In the genomic region with DNA sequence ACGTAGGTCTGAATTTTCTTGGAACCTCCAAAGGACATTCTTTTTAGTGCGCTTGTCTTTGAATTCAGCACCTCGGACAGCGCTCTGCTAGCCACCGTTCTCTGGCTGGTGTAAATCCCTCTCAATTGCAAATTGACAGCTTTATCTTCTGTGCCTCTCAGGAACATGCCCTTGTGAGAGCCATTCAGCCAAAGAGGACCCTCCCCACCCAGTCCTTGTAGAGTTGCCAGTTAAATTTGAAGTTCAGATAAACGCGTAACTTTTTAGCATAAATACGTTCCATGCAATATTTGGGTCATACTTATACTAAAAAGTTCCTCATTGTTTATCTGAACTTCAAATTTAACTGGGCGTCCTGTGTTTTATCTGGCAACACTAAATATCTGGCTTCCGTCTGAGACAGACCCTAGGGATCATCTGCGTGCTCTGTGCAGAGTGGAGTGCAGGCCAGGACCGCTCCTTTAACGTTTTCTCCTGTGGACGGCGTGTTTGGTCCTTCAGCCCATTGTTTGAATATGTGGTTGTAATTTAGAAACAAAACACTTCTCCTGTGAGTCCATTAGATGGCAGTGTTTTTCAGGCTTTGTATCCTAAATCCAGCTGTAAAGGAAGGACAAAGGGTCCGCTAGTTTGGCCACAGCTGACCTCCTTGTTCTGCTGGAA, we compare ENCODE assay signal across 8 cellular contexts. TPM values are rescaled to one million over a fixed set of nuclear protein-coding genes. Genes with fewer than 3 reads are reported as not detected.
DNase-seq lines count a peak whose midpoint lies in the region; ATAC-seq and TF ChIP-seq lines count a peak whose summit lies in the region.

No MANE protein-coding gene starts in this region.

- H3K9me3 ChIP-seq in Loucy (ENCODE audit: insufficient read depth, low read depth, low read length): no peaks in the 10 kb centered on the region

- no peaks in the 10 kb centered on the region for H3K27me3 ChIP-seq in Loucy (ENCODE audit: insufficient read depth, low read length, poor library complexity, severe bottlenecking)

- in situ Hi-C loops in G401 (cut with HindIII; ENCODE audit: low sequenced_read_pairs) (no loop called here), T47D (cut with HindIII; ENCODE audit: low pct_unique_long_range_greater_than_20kb, low sequenced_read_pairs) (no loop called here)

- no peaks in the 10 kb centered on the region for H3K9me2 ChIP-seq in Loucy (replicated peaks; ENCODE audit: low read depth, low read length)

- no peak overlapping the region for H3K4me2 ChIP-seq in Loucy (ENCODE audit: low read depth, low read length, poor library complexity, severe bottlenecking)

- peaks cover 80% of the 10 kb centered on the region for H4K20me1 ChIP-seq in Loucy (ENCODE audit: insufficient read depth, low read length, poor library complexity, severe bottlenecking)

- DNase-seq in G401 (ENCODE audit: low spot score) (peak; percentile 75), T47D (ENCODE audit: low read depth in 1 of 2, low spot score in 1 of 2) (peak; percentile 71 to 76), iPS-NIHi7 (ENCODE audit: extremely low spot score) (peak; percentile 89)
- peak; percentile 41 for DNase-seq in stimulated activated CD4-positive, alpha-beta T cell treated with anti-CD3 and anti-CD28 coated beads, Interleukin-4, amount 100 ng/mL, for 1 hour
- no peak for DNase-seq in activated CD4-positive, CD25-positive, alpha-beta regulatory T cell treated with anti-CD3 and anti-CD28 coated beads, Interleukin-2, amount 50 U/mL, for 72 hours

- peak; percentile 49 for TF ChIP-seq CTCF in Loucy (conservative IDR thresholded peaks at IDR 0.05; ENCODE audit: low read length)

- no peaks in the 10 kb centered on the region for H3F3A ChIP-seq in Loucy (ENCODE audit: low read depth)

- H3K36me3 ChIP-seq in Loucy (ENCODE audit: insufficient read depth, low read length): peaks cover 64% of the 10 kb centered on the region; the same call in 1 of the 2 replicates

- H3K79me2 ChIP-seq in Loucy (ENCODE audit: insufficient read depth, low read length): peaks cover 22% of the 10 kb centered on the region; the same call in 1 of the 2 replicates

- peaks cover 11% of the 10 kb centered on the region for H3K4me1 ChIP-seq in Loucy (ENCODE audit: insufficient read depth, low read length, poor library complexity, severe bottlenecking)

- no peak overlapping the region for H3K9ac ChIP-seq in Loucy (ENCODE audit: low read depth, low read length, poor library complexity, severe bottlenecking)

- H2AFZ ChIP-seq in Loucy (ENCODE audit: low read length): no peak overlapping the region

- ATAC-seq in SK-N-SH treated with all-trans-retinoic acid at 6 μM for 48 hours (peak; percentile 78), HG03442 (IDR thresholded peaks at IDR 0.05; ENCODE audit: unreplicated experiment) (no peak)

- no peak overlapping the region for H3K4me3 ChIP-seq in Loucy (ENCODE audit: low read length, poor library complexity, severe bottlenecking)

TF ChIP-seq in SK-N-SH treated with all-trans-retinoic acid at 6 μM for 48 hours, 23 proteins besides CTCF, POLR2A, EP300 and RAD21:
- TF ChIP-seq ZNF70 (CRISPR knock-in tag; IDR thresholded peaks at IDR 0.05): no peak
- no peak for TF ChIP-seq ZNF8 (CRISPR knock-in tag; IDR thresholded peaks at IDR 0.05)
- TF ChIP-seq TOX (CRISPR knock-in tag; IDR thresholded peaks at IDR 0.05; ENCODE audit: borderline replicate concordance): no peak
- TF ChIP-seq TCF4 (CRISPR knock-in tag; IDR thresholded peaks at IDR 0.05; ENCODE audit: borderline replicate concordance): no peak
- TF ChIP-seq SNAI2 (CRISPR knock-in tag; IDR thresholded peaks at IDR 0.05): peak; percentile 79; the same call in 1 of the 2 replicates
- TF ChIP-seq ZFP30 (CRISPR knock-in tag; IDR thresholded peaks at IDR 0.05): no peak
- TF ChIP-seq OSR1 (CRISPR knock-in tag; IDR thresholded peaks at IDR 0.05): no peak
- TF ChIP-seq ZFP3 (CRISPR knock-in tag; IDR thresholded peaks at IDR 0.05): 0 out of 2 replicates have a peak, but pooled peaks have one; percentile 60

RNA-seq across cellular contexts. Expression of gene KCNAB2, which starts 7.0 kb away (rescaled TPM):
- total RNA-seq in G401 (2014; rRNA removed; shearing (Covaris generic)): 0.71 and 1.8 TPM in 2 replicates
